ENCODE assay signal across 16 cellular contexts in genomic region chr2:74812787-74813200, GRCh38. TPM values are rescaled to one million over a fixed set of nuclear protein-coding genes. Genes with fewer than 3 reads are reported as not detected.
DNase-seq lines count a peak whose midpoint lies in the region; ATAC-seq and TF ChIP-seq lines count a peak whose summit lies in the region.
"Had no signal": no experiment of that assay in that cellular context is flagged by ENCODE, and none has a peak within 500 bp of the region (broad histone marks: within the 10 kb centered on the region; RNA-seq: fewer than 3 reads in every experiment).

No MANE protein-coding gene starts in this region.

- DNase-seq in ELF-1 (ENCODE audit: low read depth, low spot score) (peak; percentile 37), endodermal cell (no peak), osteocyte (ENCODE audit: extremely low spot score, unreplicated experiment) (peak; percentile 30), testis (no peak), mesothelial cell of epicardium (ENCODE audit: low spot score in 2 of 2, unreplicated experiment in 2 of 2) (no peak)
- DNase-seq: C1 segment of cervical spinal cord; CD4-positive, alpha-beta memory T cell; COR-L47; DMS153; DND-41; GDM1; GM23248; H7; HCEC 1CT had no signal

- H3K4me1 Mint-ChIP-seq in endodermal cell (peaks cover 54% of the 10 kb centered on the region), osteocyte (ENCODE audit: unreplicated experiment) (peaks cover 12% of the 10 kb centered on the region), mesothelial cell of epicardium (peaks cover 9% of the 10 kb centered on the region)
- H3K4me1 Mint-ChIP-seq: CD4-positive, alpha-beta memory T cell had no signal

- 88 to 89% methylated on average over 5 of the region's 5 CpGs for WGBS in endodermal cell (ENCODE audit: insufficient coverage in 1 of 2, insufficient read length in 1 of 2), 2 experiments
- 54 to 78% methylated on average over 5 of the region's 5 CpGs for WGBS in testis, 2 donors

- no peak overlapping the region for H3K27ac ChIP-seq in endodermal cell (ENCODE audit: low read depth, low read length)
- no peak overlapping the region for H3K27ac ChIP-seq in testis
- H3K27ac ChIP-seq: GM23248 had no signal

- peaks cover 22% of the 10 kb centered on the region for H3K4me1 ChIP-seq in endodermal cell (ENCODE audit: control insufficient read depth, insufficient read depth, low read length)
- H3K4me1 ChIP-seq in testis, result no peaks in the 10 kb centered on the region

- ATAC-seq in HG02798 (IDR thresholded peaks at IDR 0.05; ENCODE audit: poor library complexity, unreplicated experiment), result no peak
- ATAC-seq: GM12878 had no signal

- H3K27ac Mint-ChIP-seq in endodermal cell (no peak overlapping the region), osteocyte (ENCODE audit: unreplicated experiment) (no peak overlapping the region), mesothelial cell of epicardium (no peak overlapping the region)
- H3K27ac Mint-ChIP-seq: CD4-positive, alpha-beta memory T cell had no signal

- H3K36me3 ChIP-seq in endodermal cell (ENCODE audit: control insufficient read depth, insufficient read depth, low read length), result no peaks in the 10 kb centered on the region
- no peaks in the 10 kb centered on the region for H3K36me3 ChIP-seq in testis (ENCODE audit: low read depth, missing control alignments)

- no peaks in the 10 kb centered on the region for H3K9me3 Mint-ChIP-seq in endodermal cell
- no peaks in the 10 kb centered on the region for H3K9me3 Mint-ChIP-seq in osteocyte (ENCODE audit: unreplicated experiment)
- no peaks in the 10 kb centered on the region for H3K9me3 Mint-ChIP-seq in mesothelial cell of epicardium
- H3K9me3 Mint-ChIP-seq: CD4-positive, alpha-beta memory T cell had no signal

- TF ChIP-seq POLR2A in testis (IDR thresholded peaks at IDR 0.05), result no peak

- intact Hi-C loops in testis (cut with DNase I; ENCODE audit: low total_unique reads), result no loop called here

- TF ChIP-seq CTCF in endodermal cell (conservative IDR thresholded peaks at IDR 0.05), result no peak
- no peak for TF ChIP-seq CTCF in osteocyte (IDR thresholded peaks at IDR 0.05)
- no peak for TF ChIP-seq CTCF in testis (IDR thresholded peaks at IDR 0.05)
- no peak for TF ChIP-seq CTCF in mesothelial cell of epicardium (IDR thresholded peaks at IDR 0.05; ENCODE audit: unreplicated experiment)

- H3K9me3 ChIP-seq in endodermal cell (ENCODE audit: control insufficient read depth, low read length), result no peaks in the 10 kb centered on the region
- no peaks in the 10 kb centered on the region for H3K9me3 ChIP-seq in testis

- peaks cover 12% of the 10 kb centered on the region for H3K27me3 Mint-ChIP-seq in endodermal cell (ENCODE audit: insufficient read depth)
- peaks cover 46% of the 10 kb centered on the region for H3K27me3 Mint-ChIP-seq in osteocyte (ENCODE audit: unreplicated experiment)
- peaks cover 28% of the 10 kb centered on the region for H3K27me3 Mint-ChIP-seq in mesothelial cell of epicardium (ENCODE audit: low read depth)

- H3K4me3 ChIP-seq in endodermal cell (ENCODE audit: low read length) (peak overlapping the region; percentile 69), testis (no peak overlapping the region)
- H3K4me3 ChIP-seq: GM12878, GM23248 had no signal

- no peak overlapping the region for H3K9ac ChIP-seq in endodermal cell (ENCODE audit: extremely low read depth, low read length, poor library complexity, severe bottlenecking)
- H3K9ac ChIP-seq: GM23248 had no signal

- H3K27me3 ChIP-seq in endodermal cell (ENCODE audit: control insufficient read depth, insufficient read depth, low read length, poor library complexity, severe bottlenecking) (no peaks in the 10 kb centered on the region), testis (no peaks in the 10 kb centered on the region)

- H3K36me3 Mint-ChIP-seq in endodermal cell (ENCODE audit: low read depth) (no peaks in the 10 kb centered on the region), osteocyte (ENCODE audit: unreplicated experiment) (no peaks in the 10 kb centered on the region), mesothelial cell of epicardium (no peaks in the 10 kb centered on the region)
- H3K36me3 Mint-ChIP-seq: CD4-positive, alpha-beta memory T cell had no signal

- H3K4me3 Mint-ChIP-seq in endodermal cell (peak overlapping the region; percentile 21), osteocyte (ENCODE audit: unreplicated experiment) (no peak overlapping the region), mesothelial cell of epicardium (no peak overlapping the region)
- H3K4me3 Mint-ChIP-seq: CD4-positive, alpha-beta memory T cell had no signal

RNA-seq across cellular contexts. Expression of gene HK2, which starts 21.1 kb away (rescaled TPM):
- total RNA-seq in endodermal cell (10 to 100 TPM; 21.5 to 31.5 TPM), osteocyte (13.8 and 14.1 TPM in 2 replicates), testis (100 to 1,000 TPM; 142 to 164 TPM), mesothelial cell of epicardium (16.6 to 17.7 TPM (median 16.9 TPM) in 3 replicates)
- 40.0 TPM for polyA plus RNA-seq in endodermal cell (2013, experiment 1 of 2)
- polyA plus RNA-seq in endodermal cell (2013, experiment 2 of 2), result 31.2 TPM
- 83.5 TPM for polyA plus RNA-seq in testis (ENCODE audit: insufficient read depth, low read depth, low replicate concordance)

Comparison
In these comparisons a context has a peak if more than half of its experiments do, and no peak if none do; other contexts are left out.
1. DNase-seq: peak in ELF-1 (single experiment) and osteocyte (single experiment); none in endodermal cell (single experiment), testis (single experiment) and mesothelial cell of epicardium (0 of 2).